8 cellular contexts compared by ENCODE assay signal in genomic region chr11:108664730-108665525, GRCh38. TPM values are rescaled to one million over a fixed set of nuclear protein-coding genes. Genes with fewer than 3 reads are reported as not detected.
DNase-seq lines count a peak whose midpoint lies in the region; ATAC-seq, FAIRE-seq and TF ChIP-seq lines count a peak whose summit lies in the region.

DDX10 (plus strand) TSS chr11:108665069; CDS start chr11:108665154, 85 bp downstream.

- dilution Hi-C loops in keratinocyte (cut with MboI; ENCODE audit: extremely low pct_ligation_motif_present, low sequenced_read_pairs) = no loop called here

- H3K9me1 ChIP-seq in keratinocyte (ENCODE audit: control insufficient read depth, extremely low read depth, insufficient read depth, low read length) = no peaks in the 10 kb centered on the region

- no peaks in the 10 kb centered on the region for H3K9me3 ChIP-seq in keratinocyte (ENCODE audit: control insufficient read depth, low read depth, low read length)

- ATAC-seq in GM19043 (IDR thresholded peaks at IDR 0.05; ENCODE audit: low read depth, unreplicated experiment) (peak; percentile 62), HG03378 (IDR thresholded peaks at IDR 0.05; ENCODE audit: unreplicated experiment) (peak; percentile 74)

- H3K27ac ChIP-seq in keratinocyte (ENCODE audit: control insufficient read depth, insufficient read depth, low read length) = peak within 1 kb of the TSS; percentile 73

- peak within 1 kb of the TSS; percentile 87 for H3K9ac ChIP-seq in keratinocyte (ENCODE audit: control insufficient read depth, extremely low read depth, insufficient read depth, low read length)

- H3K4me2 ChIP-seq in keratinocyte (ENCODE audit: control insufficient read depth, extremely low read depth, insufficient read depth, low read depth, low read length) = peak within 1 kb of the TSS; percentile 95

- H3K4me3 ChIP-seq in keratinocyte (ENCODE audit: control insufficient read depth in 2 of 3, extremely low read depth in 1 of 3, insufficient read depth in 2 of 3, low read depth in 1 of 3, low read length in 3 of 3) = peak within 1 kb of the TSS; percentile 62 to 86 (median 84)

- DNase-seq in AG20443 (ENCODE audit: low spot score) (peak; percentile 99), NCI-H460 (ENCODE audit: extremely low read depth, low read depth) (peak; percentile 96), cerebellar nuclear complex (lab: John Stamatoyannopoulos, UW) (peak; percentile 93 to 96), keratinocyte (ENCODE audit: low read depth, low spot score) (peak; percentile 90)
- DNase-seq in activated CD4-positive, CD25-positive, alpha-beta regulatory T cell treated with anti-CD3 and anti-CD28 coated beads, Interleukin-2, amount 50 U/mL, for 72 hours = peak; percentile 95
- peak; percentile 94 for DNase-seq in stimulated activated CD4-positive, alpha-beta T cell treated with anti-CD3 and anti-CD28 coated beads, Interleukin-15, amount 100 ng/mL, for 1 hour (ENCODE audit: low read depth in 1 of 2, low spot score in 1 of 2)

- no peaks in the 10 kb centered on the region for H4K20me1 ChIP-seq in keratinocyte (ENCODE audit: control insufficient read depth, extremely low read depth, insufficient read depth, low read length)

- peak; percentile 70 for FAIRE-seq in keratinocyte (lab: Jason Lieb, UNC)

- no peaks in the 10 kb centered on the region for H3K27me3 ChIP-seq in keratinocyte (ENCODE audit: control insufficient read depth, extremely low read depth, insufficient read depth, low read length)

- TF ChIP-seq CTCF in keratinocyte (optimal IDR thresholded peaks at IDR 0.05 in 1 of 3, IDR thresholded peaks at IDR 0.05 in 1 of 3, conservative IDR thresholded peaks at IDR 0.05 in 1 of 3; ENCODE audit: extremely low read depth in 1 of 3, insufficient read depth in 2 of 3, low read length in 3 of 3) = peak in 2 of 3 experiments; percentile 15 to 34

- peaks cover 2 to 4% of the 10 kb centered on the region in 2 experiments for H3K36me3 ChIP-seq in keratinocyte (ENCODE audit: control insufficient read depth in 2 of 2, extremely low read depth in 1 of 2, insufficient read depth in 2 of 2, low read length in 2 of 2)

- peaks cover 16% of the 10 kb centered on the region for H3K4me1 ChIP-seq in keratinocyte (ENCODE audit: control insufficient read depth, extremely low read depth, insufficient read depth, low read length)

- peaks cover 47% of the 10 kb centered on the region for H3K79me2 ChIP-seq in keratinocyte (ENCODE audit: control insufficient read depth, insufficient read depth, low read length)

- H2AFZ ChIP-seq in keratinocyte (ENCODE audit: control insufficient read depth, low read length) = peak within 1 kb of the TSS; percentile 96

RNA-seq across cellular contexts. Expression of gene DDX10, which starts in this region (rescaled TPM):
- total RNA-seq in NCI-H460 (2014; rRNA removed; shearing (Covaris generic)) = 277 and 301 TPM in 2 replicates
- polyA plus RNA-seq in NCI-H460 (2014; cell fraction: nucleus; rRNA removed) = 54.6 and 68.1 TPM in 2 replicates
- 23.4 to 32.3 TPM (median 29.5 TPM) in 3 replicates for polyA plus RNA-seq in keratinocyte
- polyA plus RNA-seq in keratinocyte (2011; ENCODE audit: low read depth) = 30.9 TPM
- polyA plus RNA-seq in keratinocyte (2011; cell fraction: cytosol; rRNA removed) = 21.1 and 35.6 TPM in 2 replicates
- polyA plus RNA-seq in keratinocyte (2011; cell fraction: nucleus; rRNA removed) = 43.8 and 46.1 TPM in 2 replicates
- polyA plus RNA-seq in keratinocyte (2012; ENCODE audit: low replicate concordance) = 21.1 and 21.4 TPM in 2 replicates
- polyA minus RNA-seq in keratinocyte = 15.6 to 47.1 TPM (median 37.6 TPM) in 3 replicates
- 12.9 TPM for polyA minus RNA-seq in keratinocyte (2011; cell fraction: cytosol; rRNA and poly(A)+ RNA removed)
- 18.8 and 41.8 TPM in 2 replicates for polyA minus RNA-seq in keratinocyte (2011; cell fraction: nucleus; rRNA and poly(A)+ RNA removed)

Comparison
In these comparisons a context has a peak if more than half of its experiments do, and no peak if none do; other contexts are left out.
1. Peak in every context shown above with its lines: DNase-seq, ATAC-seq, H3K4me3 ChIP-seq and H3K27ac ChIP-seq.